8 cellular contexts compared by ENCODE assay signal in the genomic region with DNA sequence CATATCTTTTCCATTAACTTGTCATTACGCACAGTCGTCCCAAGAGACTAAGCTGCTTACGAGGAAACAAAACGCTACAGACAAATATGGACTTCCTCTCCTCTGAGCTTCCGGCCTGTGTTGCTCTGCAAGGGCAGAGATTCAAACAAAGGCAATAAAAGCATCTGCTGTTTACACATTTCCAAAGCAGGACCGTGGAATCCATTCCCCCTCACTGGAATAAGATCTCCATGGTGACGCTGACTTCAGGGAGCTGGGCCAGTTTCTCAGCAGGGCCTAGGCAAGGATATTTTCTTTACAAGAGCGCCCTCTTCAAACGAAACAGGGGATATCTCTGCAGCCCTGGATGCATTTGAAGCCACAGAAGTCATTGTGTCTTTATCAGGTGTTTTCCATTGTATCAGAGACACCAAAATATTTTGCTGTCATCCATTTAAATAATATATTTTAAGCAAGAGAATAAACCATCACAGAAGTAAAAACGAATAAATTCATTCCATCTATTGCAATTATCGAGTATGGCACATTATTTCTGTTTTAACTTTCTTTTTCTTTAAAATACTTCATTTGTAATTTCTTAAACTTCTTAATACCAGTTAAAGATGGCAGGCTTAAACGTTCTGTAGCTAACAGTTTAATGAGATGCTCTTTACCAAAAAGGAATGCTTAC.
DNase-seq lines count a peak whose midpoint lies in the region; ATAC-seq, FAIRE-seq and TF ChIP-seq lines count a peak whose summit lies in the region.

No MANE protein-coding gene starts in this region.

- SMC1A ChIA-PET in GM12878 (lab: Charles Lee; ENCODE audit: uncharacterized antibody, unreplicated experiment) = interaction anchor here (1.1 to 1.3 kb wide), 2 partner anchors 75 to 135 kb away, joined by 3 read pairs; no protein-coding TSS in a partner anchor

- TF ChIP-seq CTCF in AG04450 (IDR thresholded peaks at IDR 0.05; ENCODE audit: low read depth, low read length) (peak; percentile 73), GM12878 (IDR thresholded peaks at IDR 0.05 in 2 of 3, conservative IDR thresholded peaks at IDR 0.05 in 1 of 3; ENCODE audit: control insufficient read depth in 2 of 3, extremely low read depth in 1 of 3, insufficient read depth in 1 of 3, low read depth in 3 of 3, low read length in 3 of 3) (peak; percentile 10 to 31 (median 24); a peak in 4 of 6 replicates)

- in situ Hi-C loops in GM12878 (cut with MboI) = no loop called here

- no peak overlapping the region for H3K9ac ChIP-seq in GM12878 (ENCODE audit: control insufficient read depth, insufficient read depth, low read length)

- no peaks in the 10 kb centered on the region for H3K4me1 ChIP-seq in GM12878 (ENCODE audit: control insufficient read depth, insufficient read depth, low read length)

- no TSS peak for BruUV-seq in GM12878 (replicated peaks; lab: Mats Ljungman, UMichigan)

- RAD21 ChIA-PET in GM12878 (lab: Charles Lee; ENCODE audit: unreplicated experiment) = interaction anchor here (0.6 to 1.8 kb wide), 3 partner anchors 24 to 243 kb away, joined by 3 to 5 read pairs (median 4); no protein-coding TSS in a partner anchor

- H3K9me3 Mint-ChIP-seq in activated naive CD8-positive, alpha-beta T cell treated with anti-CD3 and anti-CD28 coated beads, Interleukin-2, amount 50 U/mL, for 24 hours = no peaks in the 10 kb centered on the region

- CTCF ChIA-PET in AG04450 (lab: Charles Lee) = interaction anchor here (0.6 to 2.7 kb wide), 24 partner anchors 8 to 788 kb away, joined by 3 to 25 read pairs (median 4); no protein-coding TSS in a partner anchor
- CTCF ChIA-PET in GM12878 (lab: Yijun Ruan, JAX) = interaction anchor here (0.7 to 1.8 kb wide), 7 partner anchors 9 to 384 kb away, joined by 3 to 10 read pairs (median 3); no protein-coding TSS in a partner anchor

- peak; percentile 19; the same call in 1 of the 2 replicates for TF ChIP-seq RAD21 in GM12878 (IDR thresholded peaks at IDR 0.05; ENCODE audit: insufficient read depth, low read depth, low read length)

- H3K36me3 Mint-ChIP-seq in activated naive CD8-positive, alpha-beta T cell treated with anti-CD3 and anti-CD28 coated beads, Interleukin-2, amount 50 U/mL, for 24 hours (ENCODE audit: low read depth) = no peaks in the 10 kb centered on the region

- ATAC-seq in GM12878 = peak; percentile 71
- no peak for ATAC-seq in activated naive CD8-positive, alpha-beta T cell treated with anti-CD3 and anti-CD28 coated beads, Interleukin-2, amount 50 U/mL, for 24 hours

- peaks cover 1% of the 10 kb centered on the region for H3K27me3 ChIP-seq in AG04450 (ENCODE audit: control insufficient read depth, insufficient read depth, low read length)
- H3K27me3 ChIP-seq in GM12878 (replicated peaks in 1 of 2; ENCODE audit: control insufficient read depth in 2 of 2, insufficient read depth in 2 of 2, low read length in 1 of 2) = no peaks in the 10 kb centered on the region

- POLR2A ChIA-PET in AG04450 (lab: Yijun Ruan, JAX) (no interaction called here), GM12878 (lab: Charles Lee) (no interaction called here)

- WGBS in GM12878 (ENCODE audit: insufficient coverage, insufficient replicate concordance, low lambda C conversion rate, missing lambda C conversion rate) = 23% methylated on average over 12 of the region's 12 CpGs

- no peak overlapping the region for H3K4me2 ChIP-seq in GM12878 (ENCODE audit: control insufficient read depth, insufficient read depth)

- TF ChIP-seq EP300 in GM12878 (IDR thresholded peaks at IDR 0.05; ENCODE audit: borderline replicate concordance in 1 of 2, control insufficient read depth in 1 of 2, low read depth in 2 of 2, low read length in 2 of 2) = no peak

- no peak overlapping the region for H3K27ac Mint-ChIP-seq in activated naive CD8-positive, alpha-beta T cell treated with anti-CD3 and anti-CD28 coated beads, Interleukin-2, amount 50 U/mL, for 24 hours

- no peaks in the 10 kb centered on the region for H3K27me3 Mint-ChIP-seq in activated naive CD8-positive, alpha-beta T cell treated with anti-CD3 and anti-CD28 coated beads, Interleukin-2, amount 50 U/mL, for 24 hours

- H3K4me1 Mint-ChIP-seq in activated naive CD8-positive, alpha-beta T cell treated with anti-CD3 and anti-CD28 coated beads, Interleukin-2, amount 50 U/mL, for 24 hours = no peaks in the 10 kb centered on the region

- no peaks in the 10 kb centered on the region for H4K20me1 ChIP-seq in GM12878 (ENCODE audit: control insufficient read depth, insufficient read depth)

- H2AFZ ChIP-seq in GM12878 (ENCODE audit: control insufficient read depth, low read depth, low read length) = peak overlapping the region; percentile 31

- H3K36me3 ChIP-seq in GM12878 (ENCODE audit: control insufficient read depth in 2 of 2, insufficient read depth in 2 of 2, low read length in 1 of 2) = no peaks in the 10 kb centered on the region

- TF ChIP-seq POLR2A in GM12878 (IDR thresholded peaks at IDR 0.05; ENCODE audit: low read depth, low read length) (no peak), GM12891 (IDR thresholded peaks at IDR 0.05; ENCODE audit: low read depth, low read length) (no peak)

- H3K4me3 Mint-ChIP-seq in activated naive CD8-positive, alpha-beta T cell treated with anti-CD3 and anti-CD28 coated beads, Interleukin-2, amount 50 U/mL, for 24 hours = no peak overlapping the region

- peak; percentile 79 for DNase-seq in AG04450 (ENCODE audit: low read depth, low spot score)
- peak; percentile 77 for DNase-seq in H4 (ENCODE audit: low spot score)
- peak; percentile 97 for DNase-seq in NCI-H2171 treated with DMSO at 0.1 percent for 48 hours (lab: John Stamatoyannopoulos, UW)
- DNase-seq in GM12878 (ENCODE audit: low read depth, low spot score) = no peak
- peak in 49 of 51 donors; percentile 9 to 91 (median 64) for DNase-seq in hypothalamus (lab: John Stamatoyannopoulos, UW)
- peak; percentile 88 for DNase-seq in skeletal muscle cell (ENCODE audit: low read depth)
- DNase-seq in GM12891 (ENCODE audit: insufficient read length, low spot score) = no peak
- DNase-seq in activated naive CD8-positive, alpha-beta T cell treated with anti-CD3 and anti-CD28 coated beads, Interleukin-2, amount 50 U/mL, for 24 hours = no peak

- no peak for FAIRE-seq in GM12878 (lab: Jason Lieb, UNC)
- FAIRE-seq in GM12891 (lab: Jason Lieb, UNC) = no peak

- H3K27ac ChIP-seq in AG04450 (ENCODE audit: low read depth, low read length) = no peak overlapping the region
- H3K27ac ChIP-seq in GM12878 (ENCODE audit: control insufficient read depth, insufficient read depth) = no peak overlapping the region

- no peaks in the 10 kb centered on the region for H3K79me2 ChIP-seq in GM12878 (ENCODE audit: control insufficient read depth, insufficient read depth, low read length)

- intact Hi-C loops in GM12878 (cut with micrococcal nuclease; ENCODE audit: unreplicated experiment) = no loop called here

- peak overlapping the region; percentile 21 for H3K4me3 ChIP-seq in AG04450 (ENCODE audit: low read depth, low read length)
- H3K4me3 ChIP-seq in GM12878 = no peak overlapping the region
- peak overlapping the region; percentile 20 for H3K4me3 ChIP-seq in skeletal muscle cell (ENCODE audit: low read depth, low read length)

- H3K9me3 ChIP-seq in AG04450 (ENCODE audit: control insufficient read depth, insufficient read depth, low read length) (no peaks in the 10 kb centered on the region), GM12878 (replicated peaks; ENCODE audit: control insufficient read depth, insufficient read depth, low read length) (no peaks in the 10 kb centered on the region)

TF ChIP-seq in GM12878, 131 proteins besides CTCF, POLR2A, EP300 and RAD21 (continues in another document):
- TF ChIP-seq ZNF274 (IDR thresholded peaks at IDR 0.05; ENCODE audit: insufficient read depth, insufficient read length) (no peak), ZBED1 (IDR thresholded peaks at IDR 0.05; ENCODE audit: borderline replicate concordance) (no peak), CBX5 (IDR thresholded peaks at IDR 0.05; ENCODE audit: low read depth) (no peak), KDM1A (IDR thresholded peaks at IDR 0.05; ENCODE audit: borderline replicate concordance) (no peak), ZNF207 (IDR thresholded peaks at IDR 0.05; ENCODE audit: borderline replicate concordance) (no peak), WRNIP1 (IDR thresholded peaks at IDR 0.05; ENCODE audit: borderline replicate concordance, low read depth, low read length) (no peak), STAT3 (IDR thresholded peaks at IDR 0.05; ENCODE audit: low read depth, low read length) (no peak), ELK1 (IDR thresholded peaks at IDR 0.05; ENCODE audit: low read depth, low read length) (peak; percentile 93)

TF ChIP-seq in GM12891, 5 proteins besides CTCF, POLR2A, EP300 and RAD21:
- no peak for TF ChIP-seq SPI1 (IDR thresholded peaks at IDR 0.05; ENCODE audit: low read depth, low read length)

Comparison
In these comparisons a context has a peak if more than half of its experiments do, and no peak if none do; other contexts are left out.
1. DNase-seq: peak in AG04450 (single experiment), H4 (single experiment), NCI-H2171 treated with DMSO at 0.1 percent for 48 hours (single experiment), hypothalamus (49 of 51) and skeletal muscle cell (single experiment); none in GM12878 (single experiment), GM12891 (single experiment) and activated naive CD8-positive, alpha-beta T cell treated with anti-CD3 and anti-CD28 coated beads, Interleukin-2, amount 50 U/mL, for 24 hours (single experiment).